ENCODE assay signal across 13 cellular contexts in the genomic region with DNA sequence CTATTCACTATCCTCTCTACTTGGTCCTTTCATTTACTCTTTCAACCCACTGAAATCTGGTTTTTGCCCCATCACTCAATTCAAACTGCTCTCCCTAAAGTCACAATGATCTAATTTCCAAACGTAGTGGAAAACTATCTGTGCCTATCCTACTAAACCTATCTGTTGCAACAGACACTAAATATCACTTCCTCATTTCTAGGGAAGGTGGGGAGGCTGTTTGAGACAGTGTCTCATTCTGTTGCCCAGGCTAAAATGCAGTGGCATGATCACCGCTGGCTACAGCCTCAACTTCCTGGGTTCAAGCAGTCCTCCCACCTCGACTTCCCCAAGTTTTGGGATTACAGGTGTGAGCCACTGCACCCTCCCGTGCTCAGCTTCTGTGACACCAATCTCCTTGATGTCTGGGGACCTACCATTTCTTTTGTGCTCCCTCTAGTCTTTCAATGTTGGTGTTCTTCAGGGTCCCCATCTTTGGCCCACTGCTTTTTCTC. TPM values are rescaled to one million over a fixed set of nuclear protein-coding genes. Genes with fewer than 3 reads are reported as not detected.
DNase-seq lines count a peak whose midpoint lies in the region; ATAC-seq, FAIRE-seq and TF ChIP-seq lines count a peak whose summit lies in the region.
"Had no signal": no experiment of that assay in that cellular context is flagged by ENCODE, and none has a peak within 500 bp of the region (broad histone marks: within the 10 kb centered on the region; RNA-seq: fewer than 3 reads in every experiment).

No MANE protein-coding gene starts in this region.

- TF ChIP-seq CTCF in HepG2 (CRISPR knock-in tag; IDR thresholded peaks at IDR 0.05) (no peak), esophagus muscularis mucosa (IDR thresholded peaks at IDR 0.05) (no peak)

- TF ChIP-seq RAD21 in HepG2 (CRISPR knock-in tag; IDR thresholded peaks at IDR 0.05): no peak

- no peaks in the 10 kb centered on the region for H3K9me3 ChIP-seq in HepG2 (ENCODE audit: low read length)
- H3K9me3 ChIP-seq in esophagus muscularis mucosa: no peaks in the 10 kb centered on the region
- H3K9me3 ChIP-seq: gastroesophageal sphincter had no signal

- no peak for DNase-seq in GM12891 (ENCODE audit: insufficient read length, low spot score)
- peak; percentile 94 for DNase-seq in OCI-M1 (lab: John Stamatoyannopoulos, UW)
- no peak for DNase-seq in HepG2 (ENCODE audit: low spot score)
- no peak for DNase-seq in esophagus muscularis mucosa (ENCODE audit: extremely low spot score)
- no peak for DNase-seq in activated CD4-positive, alpha-beta T cell treated with anti-CD3 and anti-CD28 coated beads for 1 hour
- DNase-seq: activated naive CD8-positive, alpha-beta T cell treated with anti-CD3 and anti-CD28 coated beads, Interleukin-2, amount 10 ng/mL, durations not matched to agents 7 days and 5 days; left cardiac atrium; NCI-H510A; stimulated activated naive CD4-positive, alpha-beta T cell had no signal

- peak; percentile 60 for ATAC-seq in HG03066 (IDR thresholded peaks at IDR 0.05; ENCODE audit: low read depth, unreplicated experiment)
- no peak for ATAC-seq in HepG2
- no peak for ATAC-seq in HG03520 (IDR thresholded peaks at IDR 0.05; ENCODE audit: unreplicated experiment)
- no peak for ATAC-seq in HG02571 (IDR thresholded peaks at IDR 0.05; ENCODE audit: unreplicated experiment)
- ATAC-seq: gastroesophageal sphincter, left cardiac atrium had no signal

- no peak overlapping the region for H3K27ac ChIP-seq in HepG2 (ENCODE audit: extremely low read length, insufficient read depth, low read length)
- H3K27ac ChIP-seq in esophagus muscularis mucosa (replicated peaks in 1 of 4): no peak overlapping the region
- H3K27ac ChIP-seq: gastroesophageal sphincter had no signal

- POLR2A ChIA-PET in HepG2 (lab: Yijun Ruan, JAX): no interaction called here

- H3K4me3 ChIP-seq in HepG2 (replicated peaks in 1 of 3; ENCODE audit: insufficient read depth in 1 of 3, low read depth in 2 of 3, low read length in 3 of 3) (no peak overlapping the region), esophagus muscularis mucosa (no peak overlapping the region)
- H3K4me3 ChIP-seq: gastroesophageal sphincter had no signal

- TF ChIP-seq POLR2A in GM12891 (IDR thresholded peaks at IDR 0.05; ENCODE audit: low read depth, low read length) (no peak), HepG2 (IDR thresholded peaks at IDR 0.05; ENCODE audit: insufficient read depth in 1 of 2, low read depth in 2 of 2, low read length in 2 of 2) (no peak), esophagus muscularis mucosa (IDR thresholded peaks at IDR 0.05; ENCODE audit: low read depth) (no peak)

- peaks cover 0 to 9% of the 10 kb centered on the region in 2 experiments; a peak in 2 of 5 replicates for H3K36me3 ChIP-seq in HepG2 (replicated peaks in 1 of 2; ENCODE audit: control insufficient read depth in 1 of 2, insufficient read depth in 2 of 2, low read length in 2 of 2)
- no peaks in the 10 kb centered on the region for H3K36me3 ChIP-seq in esophagus muscularis mucosa
- H3K36me3 ChIP-seq: gastroesophageal sphincter had no signal

- 96% methylated on average over 4 of the region's 4 CpGs for WGBS in HepG2 (ENCODE audit: low lambda C conversion rate)
- 70% methylated on average over 4 of the region's 4 CpGs for WGBS in esophagus muscularis mucosa

- peak; percentile 86 for FAIRE-seq in GM12891 (lab: Jason Lieb, UNC)
- FAIRE-seq in HepG2 (lab: Jason Lieb, UNC): no peak

- no peak overlapping the region for H3K9ac ChIP-seq in HepG2 (ENCODE audit: insufficient read depth, low read depth, low read length)

- H3K4me2 ChIP-seq in HepG2 (ENCODE audit: low read depth, low read length): no peak overlapping the region

- peaks cover 98% of the 10 kb centered on the region for H3K79me2 ChIP-seq in HepG2 (ENCODE audit: insufficient read depth, low read length)

- H3K4me1 ChIP-seq in HepG2 (ENCODE audit: insufficient read depth, low read length): peaks cover 61% of the 10 kb centered on the region
- peaks cover 0 to 48% (median 36%) of the 10 kb centered on the region in 4 donors for H3K4me1 ChIP-seq in esophagus muscularis mucosa

- no peak for TF ChIP-seq EP300 in HepG2 (IDR thresholded peaks at IDR 0.05; ENCODE audit: low read depth in 2 of 2, low read length in 2 of 2)
- TF ChIP-seq EP300 in HepG2 (CRISPR knock-in tag; IDR thresholded peaks at IDR 0.05; ENCODE audit: borderline replicate concordance): no peak
- no peak for TF ChIP-seq EP300 in esophagus muscularis mucosa (IDR thresholded peaks at IDR 0.05)

- H3K27me3 ChIP-seq in HepG2 (ENCODE audit: control insufficient read depth in 1 of 2, insufficient read depth in 2 of 2, low read length in 2 of 2) (no peaks in the 10 kb centered on the region), esophagus muscularis mucosa (no peaks in the 10 kb centered on the region)
- H3K27me3 ChIP-seq: gastroesophageal sphincter had no signal

- intact Hi-C loops in HepG2 (cut with micrococcal nuclease; ENCODE audit: unreplicated experiment): no loop called here
- intact Hi-C loops in esophagus muscularis mucosa (cut with DNase I): no loop called here

- no TSS peak for BruUV-seq in HepG2 (replicated peaks; lab: Mats Ljungman, UMichigan)

- no peak overlapping the region for H2AFZ ChIP-seq in HepG2 (ENCODE audit: low read length)

- peaks cover 33% of the 10 kb centered on the region for H4K20me1 ChIP-seq in HepG2 (ENCODE audit: insufficient read depth, low read length)

- CTCF ChIA-PET in HepG2 (lab: Yijun Ruan, JAX; ENCODE audit: low intra/inter-chr PET ratio, low total read pairs): no interaction called here

- in situ Hi-C loops in HepG2 (cut with HindIII; ENCODE audit: extremely low pct_ligation_motif_present, low pct_unique_long_range_greater_than_20kb): no loop called here

TF ChIP-seq in GM12891, 5 proteins besides CTCF, POLR2A, EP300 and RAD21:
- TF ChIP-seq TAF1 (IDR thresholded peaks at IDR 0.05; ENCODE audit: low read depth, low read length) (no peak), SPI1 (IDR thresholded peaks at IDR 0.05; ENCODE audit: low read depth, low read length) (peak; percentile 98), POU2F2 (IDR thresholded peaks at IDR 0.05; ENCODE audit: low read depth, low read length) (no peak), POLR2AphosphoS5 (IDR thresholded peaks at IDR 0.05; ENCODE audit: low read depth, low read length) (no peak), PAX5 (IDR thresholded peaks at IDR 0.05; ENCODE audit: insufficient read depth, low read length, severe bottlenecking) (no peak)

TF ChIP-seq in HepG2, 621 proteins besides CTCF, POLR2A, EP300 and RAD21:
- TF ChIP-seq CCAR2 (optimal IDR thresholded peaks at IDR 0.05; ENCODE audit: low read depth, low read length) (no peak), USF2 (IDR thresholded peaks at IDR 0.05; ENCODE audit: low read depth, low read length) (no peak), USF2 (CRISPR knock-in tag; IDR thresholded peaks at IDR 0.05; ENCODE audit: borderline replicate concordance) (no peak), TEAD3 (CRISPR knock-in tag; optimal IDR thresholded peaks at IDR 0.05; ENCODE audit: borderline replicate concordance) (peak; percentile 16), MAFK (conservative IDR thresholded peaks at IDR 0.05 in 1 of 2, IDR thresholded peaks at IDR 0.05 in 1 of 2; ENCODE audit: low read length in 2 of 2) (no peak), CEBPB (IDR thresholded peaks at IDR 0.05; ENCODE audit: borderline replicate concordance, low read depth, low read length) (0 out of 2 replicates have a peak, but pooled peaks have one; percentile 1), ZNF768 (CRISPR knock-in tag; IDR thresholded peaks at IDR 0.05) (no peak)

RNA-seq across cellular contexts. Expression of gene RANBP9, which starts 8.8 kb away (rescaled TPM):
- polyA plus RNA-seq in GM12891 (2012; ENCODE audit: low read depth, missing spikeins): 19.3 TPM
- total RNA-seq in HepG2 (2016; rRNA removed; fragmentation: Illumina TruSeq; extraction: Trizol) (30.6 and 40.8 TPM in 2 replicates), esophagus muscularis mucosa (10 to 100 TPM; 29.3 to 57.1 (median 42.4) TPM)
- 49.4 and 57.5 TPM in 2 replicates for total RNA-seq in HepG2 (2016; cell fraction: cytosol; rRNA removed; fragmentation: Illumina TruSeq; extraction: Trizol; ENCODE audit: low read depth)
- 29.2 and 36.4 TPM in 2 replicates for total RNA-seq in HepG2 (2016; cell fraction: insoluble cytoplasmic fraction; rRNA removed; fragmentation: Illumina TruSeq; extraction: Trizol)
- total RNA-seq in HepG2 (2016; cell fraction: membrane; rRNA removed; fragmentation: Illumina TruSeq; extraction: Trizol): 51.1 and 60.2 TPM in 2 replicates
- total RNA-seq in HepG2 (2016; cell fraction: nucleus; rRNA removed; fragmentation: Illumina TruSeq; extraction: Trizol): 28.5 and 30.5 TPM in 2 replicates
- 22.4 and 26.6 TPM in 2 replicates for polyA plus RNA-seq in HepG2 (2011; rRNA removed)
- 14.8 and 16.2 TPM in 2 replicates for polyA plus RNA-seq in HepG2 (2011; cell fraction: cytosol; rRNA removed)
- 22.9 TPM in 2 replicates for polyA plus RNA-seq in HepG2 (2011; cell fraction: nucleus; rRNA removed)
- 32.6 and 36.1 TPM in 2 replicates for polyA plus RNA-seq in HepG2 (2012)
- polyA plus RNA-seq in HepG2 (2016; cell fraction: cytosol; fragmentation: Illumina TruSeq; extraction: Trizol; ENCODE audit: low read depth): 8.1 and 8.7 TPM in 2 replicates
- polyA plus RNA-seq in HepG2 (2016; cell fraction: insoluble cytoplasmic fraction; fragmentation: Illumina TruSeq; extraction: Trizol; ENCODE audit: low read depth): 43.1 and 50.7 TPM in 2 replicates
- 23.5 and 24.1 TPM in 2 replicates for polyA plus RNA-seq in HepG2 (2016; cell fraction: membrane; fragmentation: Illumina TruSeq; extraction: Trizol; ENCODE audit: low read depth)
- polyA plus RNA-seq in HepG2 (2016; cell fraction: nucleus; fragmentation: Illumina TruSeq; extraction: Trizol; ENCODE audit: insufficient read depth, low read depth): 49.1 and 54.5 TPM in 2 replicates
- 9.6 and 10.2 TPM in 2 replicates for polyA minus RNA-seq in HepG2 (2011; rRNA and poly(A)+ RNA removed; ENCODE audit: low replicate concordance)
- 26.9 and 31.1 TPM in 2 replicates for polyA minus RNA-seq in HepG2 (2011; cell fraction: cytosol; rRNA and poly(A)+ RNA removed)
- 31.8 and 37.2 TPM in 2 replicates for polyA minus RNA-seq in HepG2 (2011; cell fraction: nucleus; rRNA and poly(A)+ RNA removed)
